8 cellular contexts compared by ENCODE assay signal in the genomic region with DNA sequence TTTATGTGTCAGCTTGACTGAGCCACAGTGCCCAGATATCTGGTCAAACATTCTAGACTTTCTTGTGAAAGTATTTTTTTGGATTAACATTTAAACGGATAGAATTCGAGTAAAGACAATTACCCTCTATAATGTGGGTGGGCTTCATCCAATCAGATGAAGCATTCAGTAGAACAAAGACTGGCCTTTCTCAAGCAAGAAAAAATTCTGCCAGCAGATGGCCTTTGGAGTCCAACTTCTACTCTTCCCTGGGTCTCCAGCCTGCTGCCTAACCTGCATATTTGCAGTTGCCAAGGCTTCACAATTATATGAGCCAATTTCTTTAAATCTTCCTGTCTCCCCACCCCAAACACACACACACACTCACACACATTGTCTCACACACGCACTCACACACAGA.
DNase-seq lines count a peak whose midpoint lies in the region; ATAC-seq and TF ChIP-seq lines count a peak whose summit lies in the region.

No MANE protein-coding gene starts in this region.

- H3K27me3 Mint-ChIP-seq in activated naive CD8-positive, alpha-beta T cell treated with anti-CD3 and anti-CD28 coated beads, Interleukin-2, amount 50 U/mL, for 24 hours: no peaks in the 10 kb centered on the region
- H3K27me3 Mint-ChIP-seq in activated naive CD8-positive, alpha-beta T cell treated with anti-CD3 and anti-CD28 coated beads for 36 hours: peaks cover 3% of the 10 kb centered on the region
- H3K27me3 Mint-ChIP-seq in activated B cell treated with CpG ODN at 0.5 μM for 24 hours: no peaks in the 10 kb centered on the region
- peaks cover 6% of the 10 kb centered on the region for H3K27me3 Mint-ChIP-seq in progenitor cell of endocrine pancreas

- TF ChIP-seq CTCF in activated B cell treated with CpG ODN at 0.5 μM for 24 hours (IDR thresholded peaks at IDR 0.05) (peak; percentile 23), progenitor cell of endocrine pancreas (IDR thresholded peaks at IDR 0.05; ENCODE audit: unreplicated experiment) (peak; percentile 43)

- no peaks in the 10 kb centered on the region for H3K4me1 Mint-ChIP-seq in activated naive CD8-positive, alpha-beta T cell treated with anti-CD3 and anti-CD28 coated beads, Interleukin-2, amount 50 U/mL, for 24 hours
- H3K4me1 Mint-ChIP-seq in activated naive CD8-positive, alpha-beta T cell treated with anti-CD3 and anti-CD28 coated beads for 36 hours: no peaks in the 10 kb centered on the region
- H3K4me1 Mint-ChIP-seq in activated B cell treated with CpG ODN at 0.5 μM for 24 hours: no peaks in the 10 kb centered on the region
- no peaks in the 10 kb centered on the region for H3K4me1 Mint-ChIP-seq in progenitor cell of endocrine pancreas (ENCODE audit: low read depth)

- ATAC-seq in activated naive CD8-positive, alpha-beta T cell treated with anti-CD3 and anti-CD28 coated beads, Interleukin-2, amount 50 U/mL, for 24 hours: peak; percentile 28
- ATAC-seq in activated B cell treated with CpG ODN at 0.5 μM for 24 hours (ENCODE audit: low read depth): no peak
- ATAC-seq in GM18907 (IDR thresholded peaks at IDR 0.05; ENCODE audit: unreplicated experiment): no peak
- ATAC-seq in HG02588 (IDR thresholded peaks at IDR 0.05; ENCODE audit: unreplicated experiment): no peak
- ATAC-seq in GM18519 (IDR thresholded peaks at IDR 0.05; ENCODE audit: low FRiP score, unreplicated experiment): no peak

- H3K27ac Mint-ChIP-seq in activated naive CD8-positive, alpha-beta T cell treated with anti-CD3 and anti-CD28 coated beads, Interleukin-2, amount 50 U/mL, for 24 hours: no peak overlapping the region
- H3K27ac Mint-ChIP-seq in activated naive CD8-positive, alpha-beta T cell treated with anti-CD3 and anti-CD28 coated beads for 36 hours: no peak overlapping the region
- H3K27ac Mint-ChIP-seq in activated B cell treated with CpG ODN at 0.5 μM for 24 hours (no peak overlapping the region), progenitor cell of endocrine pancreas (no peak overlapping the region)

- DNase-seq in activated naive CD8-positive, alpha-beta T cell treated with anti-CD3 and anti-CD28 coated beads, Interleukin-2, amount 50 U/mL, for 24 hours: no peak
- no peak for DNase-seq in activated naive CD8-positive, alpha-beta T cell treated with anti-CD3 and anti-CD28 coated beads for 36 hours
- DNase-seq in NCI-H128 (lab: John Stamatoyannopoulos, UW; ENCODE audit: unreplicated experiment) (peak; percentile 15), activated B cell treated with CpG ODN at 0.5 μM for 24 hours (no peak), progenitor cell of endocrine pancreas (ENCODE audit: low spot score, unreplicated experiment) (no peak)

- no peaks in the 10 kb centered on the region for H3K36me3 Mint-ChIP-seq in activated naive CD8-positive, alpha-beta T cell treated with anti-CD3 and anti-CD28 coated beads, Interleukin-2, amount 50 U/mL, for 24 hours (ENCODE audit: low read depth)
- H3K36me3 Mint-ChIP-seq in activated naive CD8-positive, alpha-beta T cell treated with anti-CD3 and anti-CD28 coated beads for 36 hours: no peaks in the 10 kb centered on the region
- no peaks in the 10 kb centered on the region for H3K36me3 Mint-ChIP-seq in activated B cell treated with CpG ODN at 0.5 μM for 24 hours (ENCODE audit: low read depth)
- H3K36me3 Mint-ChIP-seq in progenitor cell of endocrine pancreas (ENCODE audit: insufficient read depth): no peaks in the 10 kb centered on the region

- H3K9me3 Mint-ChIP-seq in activated naive CD8-positive, alpha-beta T cell treated with anti-CD3 and anti-CD28 coated beads, Interleukin-2, amount 50 U/mL, for 24 hours: no peaks in the 10 kb centered on the region
- no peaks in the 10 kb centered on the region for H3K9me3 Mint-ChIP-seq in activated naive CD8-positive, alpha-beta T cell treated with anti-CD3 and anti-CD28 coated beads for 36 hours
- H3K9me3 Mint-ChIP-seq in activated B cell treated with CpG ODN at 0.5 μM for 24 hours: peaks cover 2% of the 10 kb centered on the region
- H3K9me3 Mint-ChIP-seq in progenitor cell of endocrine pancreas (ENCODE audit: low read depth): peaks cover 10% of the 10 kb centered on the region

- CTCF ChIA-PET in activated B cell treated with CpG ODN at 0.5 μM for 24 hours (lab: Charles Lee): interaction anchor here (0.8 kb wide), 1 partner anchor 453 kb away, joined by 3 read pairs; no protein-coding TSS in a partner anchor

- intact Hi-C loops in activated B cell treated with CpG ODN at 0.5 μM for 24 hours (cut with micrococcal nuclease): loop anchor here (1.0 to 10.0 kb wide), 3 partner anchors 285 to 797 kb away; no protein-coding TSS in a partner anchor

- POLR2A ChIA-PET in activated B cell treated with CpG ODN at 0.5 μM for 24 hours (lab: Charles Lee): no interaction called here

- H3K4me3 Mint-ChIP-seq in activated naive CD8-positive, alpha-beta T cell treated with anti-CD3 and anti-CD28 coated beads, Interleukin-2, amount 50 U/mL, for 24 hours: no peak overlapping the region
- H3K4me3 Mint-ChIP-seq in activated naive CD8-positive, alpha-beta T cell treated with anti-CD3 and anti-CD28 coated beads for 36 hours: no peak overlapping the region
- H3K4me3 Mint-ChIP-seq in activated B cell treated with CpG ODN at 0.5 μM for 24 hours: no peak overlapping the region
- no peak overlapping the region for H3K4me3 Mint-ChIP-seq in progenitor cell of endocrine pancreas (ENCODE audit: low read depth)
